ENCODE assay signal across 1 cellular context in the genomic region with DNA sequence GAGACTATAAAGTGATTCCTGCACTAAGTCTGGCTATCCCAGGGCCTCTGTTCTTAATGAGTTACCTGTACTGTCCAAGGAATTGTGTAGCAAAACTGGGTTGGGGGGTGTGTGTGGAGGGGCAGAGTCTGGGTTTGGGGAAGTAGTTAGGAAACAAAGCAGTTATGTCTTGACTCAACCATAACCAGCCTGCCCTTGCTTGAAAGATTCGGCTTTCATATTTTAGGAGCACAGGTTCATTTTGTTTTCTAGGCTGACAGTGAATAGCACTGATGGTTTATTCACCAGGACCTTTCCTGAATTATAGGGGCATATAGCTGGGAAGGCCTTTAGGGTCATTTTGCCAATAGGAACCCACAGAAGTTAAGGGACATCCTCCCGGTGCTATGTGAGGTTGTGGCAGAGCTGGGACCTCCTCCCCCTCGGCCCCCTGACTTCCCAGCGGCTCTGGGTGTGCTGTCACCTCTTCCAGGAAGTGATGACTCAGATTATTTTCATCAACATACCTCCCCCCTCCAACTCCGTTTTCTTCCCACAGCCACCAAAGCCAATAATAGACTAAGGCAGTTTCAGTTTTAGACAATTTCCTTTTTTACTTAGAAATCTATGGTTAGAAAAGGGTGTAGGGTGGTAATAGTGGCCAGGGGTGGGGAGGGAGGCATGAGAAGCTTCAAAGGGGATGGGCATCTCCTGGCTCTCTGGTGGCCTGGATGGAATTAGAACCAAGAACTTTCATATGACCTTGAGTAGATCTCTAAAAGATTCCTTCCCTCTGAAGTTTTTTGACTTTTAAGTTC.
TF ChIP-seq lines count a peak whose summit lies in the region.

No MANE protein-coding gene starts in this region.

TF ChIP-seq in HEK293, 187 proteins besides CTCF, POLR2A, EP300 and RAD21 (continued from another document):
- TF ChIP-seq, protein P1, sequence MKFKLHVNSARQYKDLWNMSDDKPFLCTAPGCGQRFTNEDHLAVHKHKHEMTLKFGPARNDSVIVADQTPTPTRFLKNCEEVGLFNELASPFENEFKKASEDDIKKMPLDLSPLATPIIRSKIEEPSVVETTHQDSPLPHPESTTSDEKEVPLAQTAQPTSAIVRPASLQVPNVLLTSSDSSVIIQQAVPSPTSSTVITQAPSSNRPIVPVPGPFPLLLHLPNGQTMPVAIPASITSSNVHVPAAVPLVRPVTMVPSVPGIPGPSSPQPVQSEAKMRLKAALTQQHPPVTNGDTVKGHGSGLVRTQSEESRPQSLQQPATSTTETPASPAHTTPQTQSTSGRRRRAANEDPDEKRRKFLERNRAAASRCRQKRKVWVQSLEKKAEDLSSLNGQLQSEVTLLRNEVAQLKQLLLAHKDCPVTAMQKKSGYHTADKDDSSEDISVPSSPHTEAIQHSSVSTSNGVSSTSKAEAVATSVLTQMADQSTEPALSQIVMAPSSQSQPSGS (tag by site-specific recombination; IDR thresholded peaks at IDR 0.05; ENCODE audit: low read depth) = no peak
